In genomic region chrX:37349131-37350033, GRCh38 we compare ENCODE assay signal across 7 cellular contexts. TPM values are rescaled to one million over a fixed set of nuclear protein-coding genes. Genes with fewer than 3 reads are reported as not detected.
DNase-seq lines count a peak whose midpoint lies in the region; ATAC-seq and TF ChIP-seq lines count a peak whose summit lies in the region.

TSS of gene PRRG1 (plus strand) at chrX:37349364. CDS start at chrX:37406250, 56,886 bp downstream.

- H3K36me3 Mint-ChIP-seq in brain: no peaks in the 10 kb centered on the region

- H3K4me1 Mint-ChIP-seq in brain: peaks cover 25% of the 10 kb centered on the region

- ATAC-seq in HG03457 (IDR thresholded peaks at IDR 0.05; ENCODE audit: unreplicated experiment): no peak

- H3K27ac Mint-ChIP-seq in brain: peak within 1 kb of the TSS; percentile 80 to 98 (median 94)

- H3K27me3 Mint-ChIP-seq in brain: peaks cover 54% of the 10 kb centered on the region

- peak within 1 kb of the TSS; percentile 93 to 97 (median 96) for H3K4me3 Mint-ChIP-seq in brain

- DNase-seq in GOT3 (lab: John Stamatoyannopoulos, UW): peak; percentile 19
- DNase-seq in NCI-H345 (lab: John Stamatoyannopoulos, UW): peak; percentile 70
- DNase-seq in hippocampal formation (lab: John Stamatoyannopoulos, UW): peak; percentile 66 to 71
- DNase-seq in pons (ENCODE audit: low spot score): peak; percentile 76
- DNase-seq in effector CD8-positive, alpha-beta T cell (lab: John Stamatoyannopoulos, UW): no peak

- H3K9me3 Mint-ChIP-seq in brain: peaks cover 0 to 3% (median 0%) of the 10 kb centered on the region in 5 experiments

- TF ChIP-seq CTCF in brain (conservative IDR thresholded peaks at IDR 0.05): no peak

RNA-seq across cellular contexts. Expression of gene PRRG1, which starts in this region (rescaled TPM):
- polyA plus RNA-seq in brain (ENCODE audit: insufficient read depth, low read depth, low replicate concordance): 11.5 TPM
